Comparison of ENCODE assay signal across 1 cellular context in genomic region chr12:12890815-12891645, GRCh38.
TF ChIP-seq lines count a peak whose summit lies in the region.

A gene with protein sequence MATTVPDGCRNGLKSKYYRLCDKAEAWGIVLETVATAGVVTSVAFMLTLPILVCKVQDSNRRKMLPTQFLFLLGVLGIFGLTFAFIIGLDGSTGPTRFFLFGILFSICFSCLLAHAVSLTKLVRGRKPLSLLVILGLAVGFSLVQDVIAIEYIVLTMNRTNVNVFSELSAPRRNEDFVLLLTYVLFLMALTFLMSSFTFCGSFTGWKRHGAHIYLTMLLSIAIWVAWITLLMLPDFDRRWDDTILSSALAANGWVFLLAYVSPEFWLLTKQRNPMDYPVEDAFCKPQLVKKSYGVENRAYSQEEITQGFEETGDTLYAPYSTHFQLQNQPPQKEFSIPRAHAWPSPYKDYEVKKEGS (plus strand): TSS chr12:12891562. CDS start chr12:12908250, 16,688 bp downstream.

TF ChIP-seq in HEK293, 187 proteins besides CTCF, POLR2A, EP300 and RAD21 (continued from another document and continues in another):
- peak; percentile 91 for TF ChIP-seq PRDM10 (tag by site-specific recombination; IDR thresholded peaks at IDR 0.05)
- TF ChIP-seq ZBTB11 (tag by site-specific recombination; conservative IDR thresholded peaks at IDR 0.05; ENCODE audit: low read depth): peak; percentile 14; the same call in 1 of the 2 replicates
- TF ChIP-seq KLF9 (tag by site-specific recombination; IDR thresholded peaks at IDR 0.05; ENCODE audit: low read depth): peak; percentile 91
- no peak for TF ChIP-seq TCF7L2 (IDR thresholded peaks at IDR 0.05; ENCODE audit: borderline replicate concordance, low read depth, low read length)
- TF ChIP-seq, protein P1, sequence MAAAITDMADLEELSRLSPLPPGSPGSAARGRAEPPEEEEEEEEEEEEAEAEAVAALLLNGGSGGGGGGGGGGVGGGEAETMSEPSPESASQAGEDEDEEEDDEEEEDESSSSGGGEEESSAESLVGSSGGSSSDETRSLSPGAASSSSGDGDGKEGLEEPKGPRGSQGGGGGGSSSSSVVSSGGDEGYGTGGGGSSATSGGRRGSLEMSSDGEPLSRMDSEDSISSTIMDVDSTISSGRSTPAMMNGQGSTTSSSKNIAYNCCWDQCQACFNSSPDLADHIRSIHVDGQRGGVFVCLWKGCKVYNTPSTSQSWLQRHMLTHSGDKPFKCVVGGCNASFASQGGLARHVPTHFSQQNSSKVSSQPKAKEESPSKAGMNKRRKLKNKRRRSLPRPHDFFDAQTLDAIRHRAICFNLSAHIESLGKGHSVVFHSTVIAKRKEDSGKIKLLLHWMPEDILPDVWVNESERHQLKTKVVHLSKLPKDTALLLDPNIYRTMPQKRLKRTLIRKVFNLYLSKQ (tag by site-specific recombination; IDR thresholded peaks at IDR 0.05; ENCODE audit: borderline replicate concordance): no peak
- TF ChIP-seq ZBTB20 (tag by site-specific recombination; IDR thresholded peaks at IDR 0.05): peak; percentile 90
- TF ChIP-seq, protein P2, sequence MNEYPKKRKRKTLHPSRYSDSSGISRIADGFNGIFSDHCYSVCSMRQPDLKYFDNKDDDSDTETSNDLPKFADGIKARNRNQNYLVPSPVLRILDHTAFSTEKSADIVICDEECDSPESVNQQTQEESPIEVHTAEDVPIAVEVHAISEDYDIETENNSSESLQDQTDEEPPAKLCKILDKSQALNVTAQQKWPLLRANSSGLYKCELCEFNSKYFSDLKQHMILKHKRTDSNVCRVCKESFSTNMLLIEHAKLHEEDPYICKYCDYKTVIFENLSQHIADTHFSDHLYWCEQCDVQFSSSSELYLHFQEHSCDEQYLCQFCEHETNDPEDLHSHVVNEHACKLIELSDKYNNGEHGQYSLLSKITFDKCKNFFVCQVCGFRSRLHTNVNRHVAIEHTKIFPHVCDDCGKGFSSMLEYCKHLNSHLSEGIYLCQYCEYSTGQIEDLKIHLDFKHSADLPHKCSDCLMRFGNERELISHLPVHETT (tag by site-specific recombination; IDR thresholded peaks at IDR 0.05): peak; percentile 67; the same call in 1 of the 2 replicates
- TF ChIP-seq ZFP69B (tag by site-specific recombination; IDR thresholded peaks at IDR 0.05): peak; percentile 67
- TF ChIP-seq ZNF433 (tag by site-specific recombination; IDR thresholded peaks at IDR 0.05; ENCODE audit: low read depth): no peak
- TF ChIP-seq PATZ1 (tag by site-specific recombination; IDR thresholded peaks at IDR 0.05): peak; percentile 96
- TF ChIP-seq ZNF513 (tag by site-specific recombination; IDR thresholded peaks at IDR 0.05): no peak
- TF ChIP-seq ZNF664 (tag by site-specific recombination; IDR thresholded peaks at IDR 0.05): no peak
- peak; percentile 100 for TF ChIP-seq GLIS2 (tag by site-specific recombination; IDR thresholded peaks at IDR 0.05)
- TF ChIP-seq ZFHX2 (tag by site-specific recombination; conservative IDR thresholded peaks at IDR 0.05): peak; percentile 85
- TF ChIP-seq, protein P3, sequence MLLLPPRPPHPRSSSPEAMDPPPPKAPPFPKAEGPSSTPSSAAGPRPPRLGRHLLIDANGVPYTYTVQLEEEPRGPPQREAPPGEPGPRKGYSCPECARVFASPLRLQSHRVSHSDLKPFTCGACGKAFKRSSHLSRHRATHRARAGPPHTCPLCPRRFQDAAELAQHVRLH (tag by site-specific recombination; IDR thresholded peaks at IDR 0.05): peak; percentile 43; the same call in 1 of the 2 replicates
- TF ChIP-seq BCL6B (tag by site-specific recombination; IDR thresholded peaks at IDR 0.05): no peak
- peak; percentile 83; the same call in 1 of the 2 replicates for TF ChIP-seq ZNF843 (tag by site-specific recombination; IDR thresholded peaks at IDR 0.05)
- TF ChIP-seq PRDM4 (tag by site-specific recombination; IDR thresholded peaks at IDR 0.05): no peak
- TF ChIP-seq ZNF394 (tag by site-specific recombination; IDR thresholded peaks at IDR 0.05; ENCODE audit: borderline replicate concordance): peak; percentile 52; the same call in 1 of the 2 replicates
- TF ChIP-seq YY1 (tag by site-specific recombination; IDR thresholded peaks at IDR 0.05): no peak
- TF ChIP-seq ZNF19 (tag by site-specific recombination; IDR thresholded peaks at IDR 0.05; ENCODE audit: low read depth): no peak
- TF ChIP-seq ZIC2 (tag by site-specific recombination; IDR thresholded peaks at IDR 0.05): peak; percentile 92
- TF ChIP-seq KLF7 (tag by site-specific recombination; IDR thresholded peaks at IDR 0.05; ENCODE audit: borderline replicate concordance): peak; percentile 98
- TF ChIP-seq ZNF292 (tag by site-specific recombination; IDR thresholded peaks at IDR 0.05; ENCODE audit: borderline replicate concordance, low read depth): no peak
- peak; percentile 61; the same call in 1 of the 2 replicates for TF ChIP-seq ZBTB48 (tag by site-specific recombination; IDR thresholded peaks at IDR 0.05)
- TF ChIP-seq ZNF274 (IDR thresholded peaks at IDR 0.05; ENCODE audit: low read length): no peak
- no peak for TF ChIP-seq ZNF274 (tag by site-specific recombination; IDR thresholded peaks at IDR 0.05; ENCODE audit: borderline replicate concordance)
- TF ChIP-seq ZNF510 (tag by site-specific recombination; IDR thresholded peaks at IDR 0.05; ENCODE audit: insufficient replicate concordance): no peak
- no peak for TF ChIP-seq ZNF768 (tag by site-specific recombination; IDR thresholded peaks at IDR 0.05)
- no peak for TF ChIP-seq BCL11B (tag by site-specific recombination; IDR thresholded peaks at IDR 0.05; ENCODE audit: low read depth)
- TF ChIP-seq, protein P4, sequence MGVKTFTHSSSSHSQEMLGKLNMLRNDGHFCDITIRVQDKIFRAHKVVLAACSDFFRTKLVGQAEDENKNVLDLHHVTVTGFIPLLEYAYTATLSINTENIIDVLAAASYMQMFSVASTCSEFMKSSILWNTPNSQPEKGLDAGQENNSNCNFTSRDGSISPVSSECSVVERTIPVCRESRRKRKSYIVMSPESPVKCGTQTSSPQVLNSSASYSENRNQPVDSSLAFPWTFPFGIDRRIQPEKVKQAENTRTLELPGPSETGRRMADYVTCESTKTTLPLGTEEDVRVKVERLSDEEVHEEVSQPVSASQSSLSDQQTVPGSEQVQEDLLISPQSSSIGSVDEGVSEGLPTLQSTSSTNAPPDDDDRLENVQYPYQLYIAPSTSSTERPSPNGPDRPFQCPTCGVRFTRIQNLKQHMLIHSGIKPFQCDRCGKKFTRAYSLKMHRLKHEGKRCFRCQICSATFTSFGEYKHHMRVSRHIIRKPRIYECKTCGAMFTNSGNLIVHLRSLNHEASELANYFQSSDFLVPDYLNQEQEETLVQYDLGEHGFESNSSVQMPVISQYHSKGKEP (tag by site-specific recombination; IDR thresholded peaks at IDR 0.05): no peak; the same call in 1 of the 2 replicates
- TF ChIP-seq KLF10 (tag by site-specific recombination; IDR thresholded peaks at IDR 0.05): peak; percentile 67
- peak; percentile 25; the same call in 1 of the 2 replicates for TF ChIP-seq MYNN (tag by site-specific recombination; IDR thresholded peaks at IDR 0.05; ENCODE audit: borderline replicate concordance)
- TF ChIP-seq ZNF157 (tag by site-specific recombination; IDR thresholded peaks at IDR 0.05): no peak
- peak; percentile 89 for TF ChIP-seq SP2 (tag by site-specific recombination; IDR thresholded peaks at IDR 0.05)
